Comparison of ENCODE assay signal across 19 cellular contexts in the genomic region with DNA sequence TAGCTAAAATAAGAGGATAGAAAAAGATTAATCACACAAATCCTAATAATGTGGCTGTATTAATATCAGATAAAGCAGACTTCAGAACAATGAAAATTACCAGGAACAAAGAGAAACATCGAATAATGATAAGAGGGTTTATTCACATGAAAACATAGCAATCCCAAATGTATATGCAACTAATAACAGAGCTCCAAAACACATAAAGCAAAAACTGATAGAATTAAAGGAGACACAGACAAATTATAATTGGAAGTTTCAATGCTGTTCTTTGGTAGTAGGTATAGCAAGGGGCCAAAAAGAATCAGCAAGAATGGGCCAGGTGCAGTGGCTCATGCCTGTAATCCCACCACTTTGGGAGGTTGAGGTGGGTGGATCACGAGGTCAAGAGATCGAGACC. TPM values are rescaled to one million over a fixed set of nuclear protein-coding genes. Genes with fewer than 3 reads are reported as not detected.
DNase-seq lines count a peak whose midpoint lies in the region; ATAC-seq, FAIRE-seq and TF ChIP-seq lines count a peak whose summit lies in the region.
"Had no signal": no experiment of that assay in that cellular context is flagged by ENCODE, and none has a peak within 500 bp of the region (broad histone marks: within the 10 kb centered on the region; RNA-seq: fewer than 3 reads in every experiment).

No MANE protein-coding gene starts in this region.

- ATAC-seq in K562 (no peak), heart right ventricle (no peak)
- ATAC-seq: GM23338, HCT116 had no signal

- TF ChIP-seq RAD21 in K562 (CRISPR knock-in tag; conservative IDR thresholded peaks at IDR 0.05 in 1 of 2, IDR thresholded peaks at IDR 0.05 in 1 of 2) = no peak

- intact Hi-C loops in K562 (cut with micrococcal nuclease) (no loop called here), posterior vena cava (cut with DNase I) (no loop called here), heart right ventricle (cut with DNase I) (no loop called here)

- no peak for TF ChIP-seq POLR2A in K562 (conservative IDR thresholded peaks at IDR 0.05)

- H3K9me1 ChIP-seq in K562 (ENCODE audit: control insufficient read depth, insufficient read depth, low read length) = no peaks in the 10 kb centered on the region

- H3K9me3 ChIP-seq in K562 (replicated peaks; ENCODE audit: control insufficient read depth, insufficient read depth, low read depth, low read length) = peaks cover 6% of the 10 kb centered on the region; the same call in 1 of the 2 replicates
- H3K9me3 ChIP-seq in heart right ventricle = peaks cover 0 to 22% (median 0%) of the 10 kb centered on the region in 11 donors

- H3K36me3 Mint-ChIP-seq in endothelial cell (ENCODE audit: low read depth, unreplicated experiment) = peaks cover 4% of the 10 kb centered on the region

- no peak overlapping the region for H3K4me2 ChIP-seq in K562 (ENCODE audit: insufficient read depth, low read length)
- H3K4me2 ChIP-seq: GM23338 had no signal

- H3K36me3 ChIP-seq in K562 (ENCODE audit: control insufficient read depth, insufficient read depth, low read length) (peaks cover 15% of the 10 kb centered on the region; the same call in 2 of the 3 replicates), heart right ventricle (no peaks in the 10 kb centered on the region)

- POLR2A ChIA-PET in K562 (lab: Yijun Ruan, JAX) = interaction anchor here (0.7 kb wide), 1 partner anchor 13 kb away, joined by 5 read pairs; no protein-coding TSS in a partner anchor

- H3K4me3 Mint-ChIP-seq in endothelial cell (ENCODE audit: unreplicated experiment) = peak overlapping the region; percentile 22
- H3K4me3 Mint-ChIP-seq: CD4-positive, alpha-beta memory T cell; GM23338; H9; HFFc6 had no signal

- no peak for TF ChIP-seq EP300 in K562 (IDR thresholded peaks at IDR 0.05; ENCODE audit: low read length)

- H3K27ac Mint-ChIP-seq in endothelial cell (ENCODE audit: unreplicated experiment) = no peak overlapping the region
- H3K27ac Mint-ChIP-seq: CD4-positive, alpha-beta memory T cell; GM23338; H9; HFFc6 had no signal

- no peak overlapping the region for H3K9ac ChIP-seq in K562 (ENCODE audit: insufficient read depth in 1 of 2, low read depth in 2 of 2, low read length in 2 of 2)

- no peaks in the 10 kb centered on the region for H3K27me3 ChIP-seq in K562 (ENCODE audit: control insufficient read depth in 2 of 2, insufficient read depth in 2 of 2, low read length in 2 of 2)
- no peaks in the 10 kb centered on the region for H3K27me3 ChIP-seq in heart right ventricle

- WGBS in K562 (ENCODE audit: insufficient coverage, low coverage, missing lambda C conversion rate) = 89% methylated on average over 3 of the region's 3 CpGs
- 96 to 100% methylated on average over 3 of the region's 3 CpGs for WGBS in heart right ventricle, 2 donors

- H3K9me3 Mint-ChIP-seq in endothelial cell (ENCODE audit: unreplicated experiment) = no peaks in the 10 kb centered on the region

- CTCF ChIA-PET in K562 (lab: Yijun Ruan, JAX; ENCODE audit: low intra/inter-chr PET ratio) = no interaction called here

- peaks cover 23% of the 10 kb centered on the region for H3K4me1 Mint-ChIP-seq in endothelial cell (ENCODE audit: unreplicated experiment)
- H3K4me1 Mint-ChIP-seq: CD4-positive, alpha-beta memory T cell had no signal

- no peak overlapping the region for H3K4me3 ChIP-seq in K562
- no peak overlapping the region for H3K4me3 ChIP-seq in heart right ventricle
- H3K4me3 ChIP-seq: GM23338 had no signal

- TF ChIP-seq CTCF in K562 (IDR thresholded peaks at IDR 0.05 in 2 of 3, conservative IDR thresholded peaks at IDR 0.05 in 1 of 3; ENCODE audit: insufficient read depth in 2 of 3, low read depth in 1 of 3, low read length in 3 of 3) = no peak
- TF ChIP-seq CTCF in endothelial cell (IDR thresholded peaks at IDR 0.05; ENCODE audit: unreplicated experiment) = no peak
- TF ChIP-seq CTCF in heart right ventricle (IDR thresholded peaks at IDR 0.05) = no peak

- no peak overlapping the region for H2AFZ ChIP-seq in K562 (ENCODE audit: low read depth, low read length)
- H2AFZ ChIP-seq: GM23338 had no signal

- no peak overlapping the region for H3K27ac ChIP-seq in K562 (ENCODE audit: extremely low read depth, low read depth, low read length)
- H3K27ac ChIP-seq in heart right ventricle = no peak overlapping the region

- H4K20me1 ChIP-seq in K562 (replicated peaks; ENCODE audit: control insufficient read depth, insufficient read depth, low read length) = no peaks in the 10 kb centered on the region

- H3K27me3 Mint-ChIP-seq in endothelial cell (ENCODE audit: unreplicated experiment) = peaks cover 2% of the 10 kb centered on the region
- H3K27me3 Mint-ChIP-seq: CD4-positive, alpha-beta memory T cell had no signal

- H3K4me1 ChIP-seq in K562 (replicated peaks in 1 of 2; ENCODE audit: control insufficient read depth in 2 of 2, insufficient read depth in 2 of 2, low read length in 2 of 2) (peaks cover 9 to 17% of the 10 kb centered on the region in 2 experiments), heart right ventricle (peaks cover 0 to 19% (median 12%) of the 10 kb centered on the region in 9 donors)

- no peaks in the 10 kb centered on the region for H3K79me2 ChIP-seq in K562 (ENCODE audit: control insufficient read depth, insufficient read depth, low read length)

- no TSS peak for BruUV-seq in K562 (replicated peaks; lab: Mats Ljungman, UMichigan)

- DNase-seq in K562 (ENCODE audit: extremely low read depth in 1 of 4, low spot score in 3 of 4) (no peak), endothelial cell (ENCODE audit: low spot score) (no peak), posterior vena cava (ENCODE audit: low spot score) (peak; percentile 9), heart right ventricle (no peak), NK-92 (lab: John Stamatoyannopoulos, UW; ENCODE audit: unreplicated experiment) (no peak), cortex of kidney (lab: John Stamatoyannopoulos, UW) (no peak)
- DNase-seq: C1 segment of cervical spinal cord; Calu3; CD4-positive, alpha-beta memory T cell; COR-L47; DMS53; DMS79 treated with DMSO at 0.1 percent for 48 hours; GF-D8; H9; HFFc6 had no signal

- in situ Hi-C loops in K562 (cut with MboI) = no loop called here

- FAIRE-seq in K562 (lab: Jason Lieb, UNC) = no peak
- FAIRE-seq: GM12891, GM18507 had no signal

TF ChIP-seq in K562, 482 proteins besides CTCF, POLR2A, EP300 and RAD21 (continues in another document):
- no peak for TF ChIP-seq ZNF41 (CRISPR knock-in tag; conservative IDR thresholded peaks at IDR 0.05)

RNA-seq across cellular contexts. Expression of a gene that starts 23.4 kb away (rescaled TPM):
- 43.7 and 77.7 TPM in 2 replicates for total RNA-seq in K562 (2011; cell fraction: chromatin; rRNA removed; ENCODE audit: low replicate concordance)
- total RNA-seq in K562 (2011; cell fraction: nucleolus; rRNA removed) = 48.7 and 57.2 TPM in 2 replicates
- 27.9 and 34.8 TPM in 2 replicates for total RNA-seq in K562 (2011; cell fraction: nucleoplasm; rRNA removed)
- 35.3 and 61.8 TPM in 2 replicates for total RNA-seq in K562 (2014; rRNA removed)
- total RNA-seq in K562 (2014; rRNA removed; fragmentation: Illumina TruSeq; extraction: Trizol) = 14.2 and 16.4 TPM in 2 replicates
- 19.1 and 20.8 TPM in 2 replicates for total RNA-seq in K562 (2015; rRNA removed; fragmentation: Illumina TruSeq; extraction: Trizol)
- 69.7 and 69.9 TPM in 2 replicates for total RNA-seq in K562 (2021)
- 12.3 and 33.1 TPM in 2 replicates for polyA plus RNA-seq in K562 (2011; rRNA removed)
- polyA plus RNA-seq in K562 (2011; cell fraction: cytosol; rRNA removed) = 24.9 and 63.1 TPM in 2 replicates
- 29.7 and 48.2 TPM in 2 replicates for polyA plus RNA-seq in K562 (2011; cell fraction: nucleus; rRNA removed)
- 35.7 and 58.0 TPM in 2 replicates for polyA plus RNA-seq in K562 (2012)
- 20.3 and 41.8 TPM in 2 replicates for polyA plus RNA-seq in K562 (2014; fragmentation: Illumina TruSeq; extraction: Trizol)
- polyA plus RNA-seq in K562 (2014; fragmentation: Nextera tagmentation; extraction: Ambion mirVana) = 1 to 10 TPM; 3.1 to 5.1 TPM
- polyA plus RNA-seq in K562 (2014; rRNA removed) = 31.9 and 34.0 TPM in 2 replicates
- 16.2 and 19.7 TPM in 2 replicates for polyA minus RNA-seq in K562 (2011; rRNA and poly(A)+ RNA removed)
- polyA minus RNA-seq in K562 (2011; cell fraction: cytosol; rRNA and poly(A)+ RNA removed) = 41.6 and 44.6 TPM in 2 replicates
- 20.3 and 25.7 TPM in 2 replicates for polyA minus RNA-seq in K562 (2011; cell fraction: nucleus; rRNA and poly(A)+ RNA removed)
- 30.7 TPM for total RNA-seq in endothelial cell (ENCODE audit: unreplicated experiment)
- total RNA-seq in posterior vena cava = 10 to 100 TPM; 12.6 to 16.9 TPM
- 10 to 100 TPM; 18.0 to 30.0 (median 25.3) TPM for total RNA-seq in heart right ventricle
- polyA plus RNA-seq in heart right ventricle = 10 to 100 TPM; 10.4 to 12.8 TPM

RNA-seq across cellular contexts. Expression of a gene that starts 24.0 kb away (rescaled TPM):
- total RNA-seq in K562 (2011; cell fraction: chromatin; rRNA removed; ENCODE audit: low replicate concordance) = 17.8 and 33.7 TPM in 2 replicates
- 20.3 and 21.8 TPM in 2 replicates for total RNA-seq in K562 (2011; cell fraction: nucleolus; rRNA removed)
- total RNA-seq in K562 (2011; cell fraction: nucleoplasm; rRNA removed) = 13.3 and 14.8 TPM in 2 replicates
- 28.8 and 37.6 TPM in 2 replicates for total RNA-seq in K562 (2014; rRNA removed)
- 7.7 and 10.5 TPM in 2 replicates for total RNA-seq in K562 (2014; rRNA removed; fragmentation: Illumina TruSeq; extraction: Trizol)
- total RNA-seq in K562 (2015; rRNA removed; fragmentation: Illumina TruSeq; extraction: Trizol) = 11.8 and 12.7 TPM in 2 replicates
- total RNA-seq in K562 (2021) = 30.5 and 32.0 TPM in 2 replicates
- polyA plus RNA-seq in K562 (2011; rRNA removed) = 8.2 and 15.3 TPM in 2 replicates
- polyA plus RNA-seq in K562 (2011; cell fraction: cytosol; rRNA removed) = 7.5 and 20.4 TPM in 2 replicates
- 8.1 and 20.7 TPM in 2 replicates for polyA plus RNA-seq in K562 (2011; cell fraction: nucleus; rRNA removed)
- polyA plus RNA-seq in K562 (2012) = 13.9 and 25.5 TPM in 2 replicates
- polyA plus RNA-seq in K562 (2014; fragmentation: Illumina TruSeq; extraction: Trizol) = 9.2 and 20.4 TPM in 2 replicates
- 1 to 10 TPM in 1 of 2 experiments, under 1 TPM in 1; 0.99 to 1.2 TPM for polyA plus RNA-seq in K562 (2014; fragmentation: Nextera tagmentation; extraction: Ambion mirVana)
- polyA plus RNA-seq in K562 (2014; rRNA removed) = 18.4 and 19.4 TPM in 2 replicates
- 21.0 and 32.5 TPM in 2 replicates for polyA minus RNA-seq in K562 (2011; rRNA and poly(A)+ RNA removed)
- 11.3 and 17.8 TPM in 2 replicates for polyA minus RNA-seq in K562 (2011; cell fraction: cytosol; rRNA and poly(A)+ RNA removed)
- 8.5 and 9.8 TPM in 2 replicates for polyA minus RNA-seq in K562 (2011; cell fraction: nucleus; rRNA and poly(A)+ RNA removed)
- 21.7 TPM for total RNA-seq in endothelial cell (ENCODE audit: unreplicated experiment)
- total RNA-seq in posterior vena cava = 10 to 100 TPM; 10.1 TPM
- total RNA-seq in heart right ventricle = 10 to 100 TPM; 14.5 to 24.5 (median 21.2) TPM
- 10 to 100 TPM in 1 of 2 donors, 1 to 10 TPM in 1; 5.0 to 15.7 TPM for polyA plus RNA-seq in heart right ventricle
